ENCODE assay signal across 7 cellular contexts in genomic region chr1:245148069-245148468, GRCh38.
"Had no signal": no experiment of that assay in that cellular context is flagged by ENCODE, and none has a peak within 500 bp of the region (broad histone marks: within the 10 kb centered on the region; RNA-seq: fewer than 3 reads in every experiment).

No MANE protein-coding gene starts in this region.

- H3K27ac Mint-ChIP-seq: IgD-negative memory B cell had no signal

- ATAC-seq: HepG2 had no signal

- H3K27ac ChIP-seq: HL-60 had no signal

- H3K9me3 Mint-ChIP-seq: IgD-negative memory B cell had no signal

- FAIRE-seq: HepG2, HTR-8/SVneo had no signal

- DNase-seq: IMR-90, KBM-7, KG1 had no signal

- H3K4me3 Mint-ChIP-seq: IgD-negative memory B cell had no signal
